ENCODE assay signal across 1 cellular context in the genomic region with DNA sequence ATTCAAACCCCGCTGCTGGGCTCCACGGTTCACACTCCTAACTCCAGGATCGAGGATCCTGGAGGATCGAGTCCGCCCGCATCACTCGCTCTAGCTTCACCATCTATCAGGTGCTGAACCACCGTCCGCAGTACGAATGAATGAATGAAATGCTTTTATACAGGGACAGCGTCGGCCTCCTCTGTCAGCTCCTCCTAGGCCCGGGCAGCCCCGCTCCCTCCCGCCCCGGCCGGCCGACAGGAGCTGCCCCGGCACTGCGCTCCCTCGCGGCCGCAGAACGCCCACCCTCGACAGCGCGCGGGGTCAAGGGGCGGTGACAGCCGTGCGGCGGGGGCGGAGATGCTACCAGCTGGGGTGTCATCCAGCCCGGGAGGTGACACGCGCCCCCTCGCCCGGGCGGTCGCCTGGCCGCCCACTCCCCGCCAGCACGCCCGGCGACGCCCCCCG.
A peak's percentile ranks its signal among the peaks of the same experiment; 100 is the strongest.
TF ChIP-seq lines count a peak whose summit lies in the region.

No MANE protein-coding gene starts in this region.

TF ChIP-seq in HepG2, 621 proteins besides CTCF, POLR2A, EP300 and RAD21 (continued from another document and continues in another):
- TF ChIP-seq ZNF766 (CRISPR knock-in tag; IDR thresholded peaks at IDR 0.05; ENCODE audit: borderline replicate concordance) (no peak), ZNF83 (CRISPR knock-in tag; IDR thresholded peaks at IDR 0.05; ENCODE audit: borderline replicate concordance) (no peak), CCDC6 (CRISPR knock-in tag; IDR thresholded peaks at IDR 0.05) (no peak), ZNF350 (CRISPR knock-in tag; IDR thresholded peaks at IDR 0.05; ENCODE audit: borderline replicate concordance, low read depth) (no peak), ZBTB21 (CRISPR knock-in tag; IDR thresholded peaks at IDR 0.05) (no peak), ZFY (CRISPR knock-in tag; IDR thresholded peaks at IDR 0.05) (peak; percentile 63), PHF5A (CRISPR knock-in tag; IDR thresholded peaks at IDR 0.05; ENCODE audit: low read depth, unreplicated experiment) (peak; percentile 18), MLX (CRISPR knock-in tag; IDR thresholded peaks at IDR 0.05) (no peak), ZNF891 (CRISPR knock-in tag; IDR thresholded peaks at IDR 0.05) (no peak), KMT2B (CRISPR knock-in tag; IDR thresholded peaks at IDR 0.05) (no peak), KDM3A (CRISPR knock-in tag; IDR thresholded peaks at IDR 0.05; ENCODE audit: low read depth) (no peak), ZNF567 (CRISPR knock-in tag; IDR thresholded peaks at IDR 0.05; ENCODE audit: borderline replicate concordance) (no peak), PATZ1 (CRISPR knock-in tag; IDR thresholded peaks at IDR 0.05) (peak; percentile 65), ZMAT3 (CRISPR knock-in tag; conservative IDR thresholded peaks at IDR 0.05) (no peak), SP5 (CRISPR knock-in tag; IDR thresholded peaks at IDR 0.05; ENCODE audit: borderline replicate concordance, low read depth) (peak; percentile 72), POLR2AphosphoS2 (IDR thresholded peaks at IDR 0.05; ENCODE audit: low read depth, low read length) (no peak), THAP11 (CRISPR knock-in tag; IDR thresholded peaks at IDR 0.05) (no peak), KDM1A (CRISPR knock-in tag; IDR thresholded peaks at IDR 0.05) (no peak; the same call in 1 of the 2 replicates), SALL1 (CRISPR knock-in tag; IDR thresholded peaks at IDR 0.05) (no peak; the same call in 1 of the 2 replicates), ZNF101 (CRISPR knock-in tag; IDR thresholded peaks at IDR 0.05; ENCODE audit: borderline replicate concordance, low read depth) (no peak), ZNF777 (CRISPR knock-in tag; IDR thresholded peaks at IDR 0.05) (peak; percentile 74), IRF2 (CRISPR knock-in tag; IDR thresholded peaks at IDR 0.05) (no peak), THAP9 (CRISPR knock-in tag; IDR thresholded peaks at IDR 0.05; ENCODE audit: borderline replicate concordance) (no peak), NFATC3 (CRISPR knock-in tag; IDR thresholded peaks at IDR 0.05) (no peak), BHLHE40 (IDR thresholded peaks at IDR 0.05; ENCODE audit: low read length) (no peak), ZSCAN12 (CRISPR knock-in tag; IDR thresholded peaks at IDR 0.05) (no peak), NFIB (CRISPR knock-in tag; IDR thresholded peaks at IDR 0.05; ENCODE audit: borderline replicate concordance) (no peak), ARNT (IDR thresholded peaks at IDR 0.05) (no peak), ZNF800 (CRISPR knock-in tag; IDR thresholded peaks at IDR 0.05) (no peak), SP1 (IDR thresholded peaks at IDR 0.05) (no peak), SP1 (CRISPR knock-in tag; IDR thresholded peaks at IDR 0.05) (peak; percentile 72), RXRA (CRISPR knock-in tag; IDR thresholded peaks at IDR 0.05) (no peak), CHCHD3 (CRISPR knock-in tag; IDR thresholded peaks at IDR 0.05) (no peak)
- TF ChIP-seq, protein P1, sequence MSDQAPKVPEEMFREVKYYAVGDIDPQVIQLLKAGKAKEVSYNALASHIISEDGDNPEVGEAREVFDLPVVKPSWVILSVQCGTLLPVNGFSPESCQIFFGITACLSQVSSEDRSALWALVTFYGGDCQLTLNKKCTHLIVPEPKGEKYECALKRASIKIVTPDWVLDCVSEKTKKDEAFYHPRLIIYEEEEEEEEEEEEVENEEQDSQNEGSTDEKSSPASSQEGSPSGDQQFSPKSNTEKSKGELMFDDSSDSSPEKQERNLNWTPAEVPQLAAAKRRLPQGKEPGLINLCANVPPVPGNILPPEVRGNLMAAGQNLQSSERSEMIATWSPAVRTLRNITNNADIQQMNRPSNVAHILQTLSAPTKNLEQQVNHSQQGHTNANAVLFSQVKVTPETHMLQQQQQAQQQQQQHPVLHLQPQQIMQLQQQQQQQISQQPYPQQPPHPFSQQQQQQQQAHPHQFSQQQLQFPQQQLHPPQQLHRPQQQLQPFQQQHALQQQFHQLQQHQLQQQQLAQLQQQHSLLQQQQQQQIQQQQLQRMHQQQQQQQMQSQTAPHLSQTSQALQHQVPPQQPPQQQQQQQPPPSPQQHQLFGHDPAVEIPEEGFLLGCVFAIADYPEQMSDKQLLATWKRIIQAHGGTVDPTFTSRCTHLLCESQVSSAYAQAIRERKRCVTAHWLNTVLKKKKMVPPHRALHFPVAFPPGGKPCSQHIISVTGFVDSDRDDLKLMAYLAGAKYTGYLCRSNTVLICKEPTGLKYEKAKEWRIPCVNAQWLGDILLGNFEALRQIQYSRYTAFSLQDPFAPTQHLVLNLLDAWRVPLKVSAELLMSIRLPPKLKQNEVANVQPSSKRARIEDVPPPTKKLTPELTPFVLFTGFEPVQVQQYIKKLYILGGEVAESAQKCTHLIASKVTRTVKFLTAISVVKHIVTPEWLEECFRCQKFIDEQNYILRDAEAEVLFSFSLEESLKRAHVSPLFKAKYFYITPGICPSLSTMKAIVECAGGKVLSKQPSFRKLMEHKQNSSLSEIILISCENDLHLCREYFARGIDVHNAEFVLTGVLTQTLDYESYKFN (CRISPR knock-in tag; conservative IDR thresholded peaks at IDR 0.05), result peak; percentile 21; the same call in 1 of the 2 replicates
- TF ChIP-seq, protein P2, sequence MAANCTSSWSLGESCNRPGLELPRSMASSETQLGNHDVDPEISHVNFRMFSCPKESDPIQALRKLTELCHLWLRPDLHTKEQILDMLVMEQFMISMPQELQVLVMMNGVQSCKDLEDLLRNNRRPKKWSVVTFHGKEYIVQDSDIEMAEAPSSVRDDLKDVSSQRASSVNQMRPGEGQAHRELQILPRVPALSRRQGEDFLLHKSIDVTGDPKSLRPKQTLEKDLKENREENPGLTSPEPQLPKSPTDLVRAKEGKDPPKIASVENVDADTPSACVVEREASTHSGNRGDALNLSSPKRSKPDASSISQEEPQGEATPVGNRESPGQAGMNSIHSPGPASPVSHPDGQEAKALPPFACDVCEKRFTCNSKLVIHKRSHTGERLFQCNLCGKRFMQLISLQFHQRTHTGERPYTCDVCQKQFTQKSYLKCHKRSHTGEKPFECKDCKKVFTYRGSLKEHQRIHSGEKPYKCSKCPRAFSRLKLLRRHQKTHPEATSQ (CRISPR knock-in tag; IDR thresholded peaks at IDR 0.05; ENCODE audit: borderline replicate concordance), result no peak
- TF ChIP-seq, protein P3, sequence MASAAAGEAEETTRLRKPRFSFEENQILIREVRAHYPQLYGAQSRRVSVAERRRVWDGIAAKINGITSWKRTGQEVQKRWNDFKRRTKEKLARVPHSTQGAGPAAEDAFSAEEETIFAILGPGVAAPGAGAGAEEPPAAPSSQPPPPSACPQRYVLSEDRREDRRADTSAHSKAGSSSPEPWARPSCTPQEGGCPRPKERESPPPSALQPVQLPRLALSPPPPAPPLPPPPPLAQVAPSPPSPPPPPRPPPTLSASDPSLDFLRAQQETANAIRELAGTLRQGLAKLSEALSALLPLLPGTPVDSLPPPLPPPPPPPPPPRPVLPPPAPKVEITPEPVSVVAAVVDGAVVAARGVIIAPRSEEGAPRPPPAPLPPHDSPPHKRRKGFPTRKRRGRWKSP (CRISPR knock-in tag; IDR thresholded peaks at IDR 0.05), result no peak
- TF ChIP-seq, protein P4, sequence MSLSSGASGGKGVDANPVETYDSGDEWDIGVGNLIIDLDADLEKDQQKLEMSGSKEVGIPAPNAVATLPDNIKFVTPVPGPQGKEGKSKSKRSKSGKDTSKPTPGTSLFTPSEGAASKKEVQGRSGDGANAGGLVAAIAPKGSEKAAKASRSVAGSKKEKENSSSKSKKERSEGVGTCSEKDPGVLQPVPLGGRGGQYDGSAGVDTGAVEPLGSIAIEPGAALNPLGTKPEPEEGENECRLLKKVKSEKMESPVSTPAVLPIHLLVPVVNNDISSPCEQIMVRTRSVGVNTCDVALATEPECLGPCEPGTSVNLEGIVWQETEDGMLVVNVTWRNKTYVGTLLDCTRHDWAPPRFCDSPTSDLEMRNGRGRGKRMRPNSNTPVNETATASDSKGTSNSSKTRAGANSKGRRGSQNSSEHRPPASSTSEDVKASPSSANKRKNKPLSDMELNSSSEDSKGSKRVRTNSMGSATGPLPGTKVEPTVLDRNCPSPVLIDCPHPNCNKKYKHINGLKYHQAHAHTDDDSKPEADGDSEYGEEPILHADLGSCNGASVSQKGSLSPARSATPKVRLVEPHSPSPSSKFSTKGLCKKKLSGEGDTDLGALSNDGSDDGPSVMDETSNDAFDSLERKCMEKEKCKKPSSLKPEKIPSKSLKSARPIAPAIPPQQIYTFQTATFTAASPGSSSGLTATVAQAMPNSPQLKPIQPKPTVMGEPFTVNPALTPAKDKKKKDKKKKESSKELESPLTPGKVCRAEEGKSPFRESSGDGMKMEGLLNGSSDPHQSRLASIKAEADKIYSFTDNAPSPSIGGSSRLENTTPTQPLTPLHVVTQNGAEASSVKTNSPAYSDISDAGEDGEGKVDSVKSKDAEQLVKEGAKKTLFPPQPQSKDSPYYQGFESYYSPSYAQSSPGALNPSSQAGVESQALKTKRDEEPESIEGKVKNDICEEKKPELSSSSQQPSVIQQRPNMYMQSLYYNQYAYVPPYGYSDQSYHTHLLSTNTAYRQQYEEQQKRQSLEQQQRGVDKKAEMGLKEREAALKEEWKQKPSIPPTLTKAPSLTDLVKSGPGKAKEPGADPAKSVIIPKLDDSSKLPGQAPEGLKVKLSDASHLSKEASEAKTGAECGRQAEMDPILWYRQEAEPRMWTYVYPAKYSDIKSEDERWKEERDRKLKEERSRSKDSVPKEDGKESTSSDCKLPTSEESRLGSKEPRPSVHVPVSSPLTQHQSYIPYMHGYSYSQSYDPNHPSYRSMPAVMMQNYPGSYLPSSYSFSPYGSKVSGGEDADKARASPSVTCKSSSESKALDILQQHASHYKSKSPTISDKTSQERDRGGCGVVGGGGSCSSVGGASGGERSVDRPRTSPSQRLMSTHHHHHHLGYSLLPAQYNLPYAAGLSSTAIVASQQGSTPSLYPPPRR (CRISPR knock-in tag; IDR thresholded peaks at IDR 0.05; ENCODE audit: borderline replicate concordance), result no peak
- TF ChIP-seq, protein P5, sequence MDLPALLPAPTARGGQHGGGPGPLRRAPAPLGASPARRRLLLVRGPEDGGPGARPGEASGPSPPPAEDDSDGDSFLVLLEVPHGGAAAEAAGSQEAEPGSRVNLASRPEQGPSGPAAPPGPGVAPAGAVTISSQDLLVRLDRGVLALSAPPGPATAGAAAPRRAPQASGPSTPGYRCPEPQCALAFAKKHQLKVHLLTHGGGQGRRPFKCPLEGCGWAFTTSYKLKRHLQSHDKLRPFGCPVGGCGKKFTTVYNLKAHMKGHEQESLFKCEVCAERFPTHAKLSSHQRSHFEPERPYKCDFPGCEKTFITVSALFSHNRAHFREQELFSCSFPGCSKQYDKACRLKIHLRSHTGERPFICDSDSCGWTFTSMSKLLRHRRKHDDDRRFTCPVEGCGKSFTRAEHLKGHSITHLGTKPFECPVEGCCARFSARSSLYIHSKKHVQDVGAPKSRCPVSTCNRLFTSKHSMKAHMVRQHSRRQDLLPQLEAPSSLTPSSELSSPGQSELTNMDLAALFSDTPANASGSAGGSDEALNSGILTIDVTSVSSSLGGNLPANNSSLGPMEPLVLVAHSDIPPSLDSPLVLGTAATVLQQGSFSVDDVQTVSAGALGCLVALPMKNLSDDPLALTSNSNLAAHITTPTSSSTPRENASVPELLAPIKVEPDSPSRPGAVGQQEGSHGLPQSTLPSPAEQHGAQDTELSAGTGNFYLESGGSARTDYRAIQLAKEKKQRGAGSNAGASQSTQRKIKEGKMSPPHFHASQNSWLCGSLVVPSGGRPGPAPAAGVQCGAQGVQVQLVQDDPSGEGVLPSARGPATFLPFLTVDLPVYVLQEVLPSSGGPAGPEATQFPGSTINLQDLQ (CRISPR knock-in tag; IDR thresholded peaks at IDR 0.05), result no peak
